In genomic region chr7:106128846-106129245, GRCh38 we compare ENCODE assay signal across 28 cellular contexts.
"Had no signal": no experiment of that assay in that cellular context is flagged by ENCODE, and none has a peak within 500 bp of the region (broad histone marks: within the 10 kb centered on the region; RNA-seq: fewer than 3 reads in every experiment).

No MANE protein-coding gene starts in this region.

- H3K27ac Mint-ChIP-seq: activated CD4-positive, alpha-beta memory T cell treated with anti-CD3 and anti-CD28 coated beads for 36 hours; activated CD4-positive, alpha-beta T cell treated with anti-CD3 and anti-CD28 coated beads, Interleukin-2, amount 10 ng/mL, durations not matched to agents 7 days and 5 days; activated naive CD4-positive, alpha-beta T cell treated with anti-CD3 and anti-CD28 coated beads, Interleukin-2, amount 50 U/mL, for 72 hours; T-cell had no signal

- DNase-seq: activated CD4-positive, alpha-beta memory T cell treated with anti-CD3 and anti-CD28 coated beads for 36 hours; activated CD4-positive, alpha-beta T cell treated with anti-CD3 and anti-CD28 coated beads, Interleukin-2, amount 10 ng/mL, durations not matched to agents 7 days and 5 days; activated CD4-positive, CD25-positive, alpha-beta regulatory T cell; activated CD8-positive, alpha-beta memory T cell treated with anti-CD3 and anti-CD28 coated beads for 24 hours; activated effector memory CD4-positive, alpha-beta T cell treated with anti-CD3 and anti-CD28 coated beads, Interleukin-2, amount 50 U/mL, for 16 hours; activated naive CD4-positive, alpha-beta T cell treated with Interleukin-2 at 50 U/mL for 16 hours; activated T-cell treated with anti-CD3 and anti-CD28 coated beads, Interleukin-2, amount 50 U/mL, for 4 hours; central memory CD4-positive, alpha-beta T cell; MG63; NCI-H1105; NCI-H1436; NCI-H1694 treated with DMSO at 0.1 percent for 48 hours; NCI-H2029 treated with DMSO at 0.1 percent for 48 hours; NCI-H345; NCI-H510A treated with DMSO at 0.1 percent for 48 hours; NCI-H69; NK-92 treated with Interleukin-12 subunit alpha and Interleukin-12 subunit beta, amount 100 ng/mL, for 24 hours; OCI-M1; Right ventricle myocardium superior; SJCRH30; T-cell; T-helper 2 cell; T1000 had no signal

- H3K4me3 ChIP-seq: breast epithelium, MG63, SJCRH30 had no signal

- H3K4me3 Mint-ChIP-seq: activated CD4-positive, alpha-beta memory T cell treated with anti-CD3 and anti-CD28 coated beads for 36 hours; activated CD4-positive, alpha-beta T cell treated with anti-CD3 and anti-CD28 coated beads, Interleukin-2, amount 10 ng/mL, durations not matched to agents 7 days and 5 days; activated T-cell treated with anti-CD3 and anti-CD28 coated beads, Interleukin-2, amount 50 U/mL, for 4 hours; T-cell had no signal

- H3K27ac ChIP-seq: breast epithelium, KMS-11, RWPE1, SJCRH30 had no signal

- H3K9ac ChIP-seq: KMS-11 had no signal

- ATAC-seq: activated naive CD4-positive, alpha-beta T cell treated with anti-CD3 and anti-CD28 coated beads, Interleukin-2, amount 50 U/mL, for 72 hours; activated T-cell treated with anti-CD3 and anti-CD28 coated beads, Interleukin-2, amount 50 U/mL, for 4 hours; Panc1; T-cell had no signal

- H3K27me3 ChIP-seq: breast epithelium, MG63, SJCRH30 had no signal

- H3K9me3 ChIP-seq: breast epithelium, MG63, SJCRH30 had no signal

- H3K4me1 ChIP-seq: breast epithelium had no signal

- H3K9me3 Mint-ChIP-seq: activated CD4-positive, alpha-beta memory T cell treated with anti-CD3 and anti-CD28 coated beads for 36 hours; activated CD4-positive, alpha-beta T cell treated with anti-CD3 and anti-CD28 coated beads, Interleukin-2, amount 10 ng/mL, durations not matched to agents 7 days and 5 days; activated naive CD4-positive, alpha-beta T cell treated with anti-CD3 and anti-CD28 coated beads, Interleukin-2, amount 50 U/mL, for 72 hours; activated T-cell treated with anti-CD3 and anti-CD28 coated beads, Interleukin-2, amount 50 U/mL, for 4 hours; T-cell had no signal

- H3K36me3 Mint-ChIP-seq: activated CD4-positive, alpha-beta memory T cell treated with anti-CD3 and anti-CD28 coated beads for 36 hours; activated naive CD4-positive, alpha-beta T cell treated with anti-CD3 and anti-CD28 coated beads, Interleukin-2, amount 50 U/mL, for 72 hours; T-cell had no signal

- H3K4me2 ChIP-seq: KMS-11 had no signal

- H3K36me3 ChIP-seq: breast epithelium, MG63, SJCRH30 had no signal
